23 cellular contexts compared by ENCODE assay signal in the genomic region with DNA sequence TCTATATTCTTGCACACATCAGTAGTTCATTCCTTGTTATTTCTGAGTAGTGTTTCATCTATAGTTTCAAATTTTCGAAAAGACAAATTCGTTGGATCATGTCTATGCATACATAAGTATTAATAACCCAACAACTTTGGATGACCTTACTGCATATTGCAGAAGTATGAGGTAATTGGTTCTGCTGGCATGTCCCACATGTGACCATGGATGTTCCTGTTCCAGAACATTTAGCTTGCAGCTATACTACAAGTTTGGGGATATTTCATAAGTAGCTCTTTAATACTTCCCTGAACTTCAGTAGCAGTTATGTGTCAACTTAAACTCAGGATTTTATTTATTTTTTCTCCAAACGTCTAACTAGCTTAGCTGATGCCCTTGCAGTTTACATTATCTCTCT.
"Had no signal": no experiment of that assay in that cellular context is flagged by ENCODE, and none has a peak within 500 bp of the region (broad histone marks: within the 10 kb centered on the region; RNA-seq: fewer than 3 reads in every experiment).

No MANE protein-coding gene starts in this region.

- H3K9me3 ChIP-seq: gastrocnemius medialis, prostate gland, right atrium auricular region, stomach, thyroid gland had no signal

- H3K27me3 ChIP-seq: gastrocnemius medialis, neural progenitor cell, right atrium auricular region, stomach, thyroid gland had no signal

- H3K27ac ChIP-seq: coronary artery, gastrocnemius medialis, neural progenitor cell, prostate gland, right atrium auricular region, stomach, thyroid gland had no signal

- H3K27me3 Mint-ChIP-seq: naive thymus-derived CD4-positive, alpha-beta T cell had no signal

- H3K4me1 Mint-ChIP-seq: mesothelial cell of epicardium; neural progenitor cell; stimulated activated effector memory CD8-positive, alpha-beta T cell treated with anti-CD3 and anti-CD28 coated beads, Interleukin-12 subunit alpha, Interleukin-12 subunit beta, amount 100 ng/mL, for 72 hours had no signal

- H3K9me3 Mint-ChIP-seq: neural progenitor cell; stimulated activated effector memory CD8-positive, alpha-beta T cell treated with anti-CD3 and anti-CD28 coated beads, Interleukin-12 subunit alpha, Interleukin-12 subunit beta, amount 100 ng/mL, for 72 hours had no signal

- H3K4me1 ChIP-seq: neural progenitor cell, prostate gland, right atrium auricular region, stomach, thyroid gland had no signal

- DNase-seq: dermis blood vessel endothelial cell; effector memory CD4-positive, alpha-beta T cell; foreskin fibroblast; gastrocnemius medialis; head of caudate nucleus; mesenchymal stem cell; naive thymus-derived CD4-positive, alpha-beta T cell; stimulated activated CD4-positive, alpha-beta T cell treated with anti-CD3 and anti-CD28 coated beads, Interleukin-12 subunit alpha, Interleukin-12 subunit beta, amount 100 ng/mL, for 4 hours; stimulated activated CD4-positive, alpha-beta T cell treated with anti-CD3 and anti-CD28 coated beads, Interleukin-2, amount 100 ng/mL, for 24 hours; stimulated activated CD4-positive, alpha-beta T cell treated with anti-CD3 and anti-CD28 coated beads, Interleukin-4, amount 100 ng/mL, for 24 hours; stimulated activated naive CD4-positive, alpha-beta T cell treated with Interleukin-2 at 50 U/mL for 16 hours; stomach; thyroid gland; trophoblast cell had no signal

- H3K36me3 ChIP-seq: gastrocnemius medialis, neural progenitor cell, prostate gland, right atrium auricular region, thyroid gland had no signal

- H3K36me3 Mint-ChIP-seq: stimulated activated effector memory CD8-positive, alpha-beta T cell treated with anti-CD3 and anti-CD28 coated beads, Interleukin-12 subunit alpha, Interleukin-12 subunit beta, amount 100 ng/mL, for 72 hours had no signal

- ATAC-seq: gastrocnemius medialis; naive thymus-derived CD4-positive, alpha-beta T cell; sciatic nerve; stimulated activated effector memory CD8-positive, alpha-beta T cell treated with anti-CD3 and anti-CD28 coated beads, Interleukin-12 subunit alpha, Interleukin-12 subunit beta, amount 100 ng/mL, for 72 hours had no signal

- H3K27ac Mint-ChIP-seq: mesothelial cell of epicardium; naive thymus-derived CD4-positive, alpha-beta T cell; neural progenitor cell; stimulated activated effector memory CD8-positive, alpha-beta T cell treated with anti-CD3 and anti-CD28 coated beads, Interleukin-12 subunit alpha, Interleukin-12 subunit beta, amount 100 ng/mL, for 72 hours had no signal

- H3K4me3 Mint-ChIP-seq: mesothelial cell of epicardium; naive thymus-derived CD4-positive, alpha-beta T cell; nephron; neural progenitor cell; stimulated activated effector memory CD8-positive, alpha-beta T cell treated with anti-CD3 and anti-CD28 coated beads, Interleukin-12 subunit alpha, Interleukin-12 subunit beta, amount 100 ng/mL, for 72 hours had no signal

- H3K9ac ChIP-seq: neural progenitor cell had no signal

- H3K4me3 ChIP-seq: coronary artery, gastrocnemius medialis, neural progenitor cell, prostate gland, right atrium auricular region, smooth muscle cell, stomach, thyroid gland had no signal
